In the genomic region with DNA sequence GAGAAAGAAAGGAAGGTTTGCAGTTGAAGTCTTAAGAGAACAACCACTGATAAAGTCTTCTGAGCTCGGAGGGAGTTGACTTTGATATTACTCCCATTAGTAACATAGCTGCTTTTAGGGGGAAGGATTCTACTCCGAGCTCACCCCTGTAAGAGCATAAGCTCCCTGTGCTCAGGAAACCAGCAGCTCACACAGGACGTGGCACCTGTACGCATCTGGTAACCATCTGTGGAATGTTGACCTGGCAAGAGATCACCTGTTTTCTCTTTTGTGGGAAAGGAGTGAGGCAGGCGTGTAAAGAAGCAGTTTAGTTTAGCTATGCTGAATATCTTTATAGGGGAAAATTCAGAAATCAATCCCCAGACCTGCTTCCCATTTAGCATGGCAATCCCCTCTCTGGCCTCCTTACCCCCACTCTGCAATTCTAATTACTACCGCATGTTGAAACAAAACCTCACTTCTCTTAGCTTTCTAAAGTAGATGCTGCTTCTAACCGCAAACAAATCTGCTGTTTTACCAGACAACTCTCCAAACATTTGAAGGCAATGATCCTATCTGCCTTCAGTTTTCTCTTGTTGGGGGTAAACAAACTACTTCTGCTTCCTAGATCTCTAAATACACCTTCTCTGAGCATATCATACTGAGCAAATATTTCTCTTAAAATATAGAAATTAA, we compare ENCODE assay signal across 19 cellular contexts.
DNase-seq lines count a peak whose midpoint lies in the region; ATAC-seq, FAIRE-seq and TF ChIP-seq lines count a peak whose summit lies in the region.
"Had no signal": no experiment of that assay in that cellular context is flagged by ENCODE, and none has a peak within 500 bp of the region (broad histone marks: within the 10 kb centered on the region; RNA-seq: fewer than 3 reads in every experiment).

No MANE protein-coding gene starts in this region.

- H3K4me3 Mint-ChIP-seq in WTC11, result no peak overlapping the region
- H3K4me3 Mint-ChIP-seq: CD8-positive, alpha-beta T cell; T-helper 1 cell treated with Interleukin-12 subunit alpha and Interleukin-12 subunit beta and Interleukin-4 antibody, amounts not matched to agents 30 μg/mL and 1 μg/mL, for 36 hours had no signal

- H3K36me3 Mint-ChIP-seq in WTC11, result peaks cover 33% of the 10 kb centered on the region
- H3K36me3 Mint-ChIP-seq: CD8-positive, alpha-beta T cell had no signal

- H3K79me2 ChIP-seq in keratinocyte (ENCODE audit: control insufficient read depth, insufficient read depth, low read length), result no peaks in the 10 kb centered on the region

- no peaks in the 10 kb centered on the region for H3K9me3 ChIP-seq in keratinocyte (ENCODE audit: control insufficient read depth, low read depth, low read length)
- H3K9me3 ChIP-seq: SJSA1 had no signal

- peaks cover 25% of the 10 kb centered on the region for H3K4me1 Mint-ChIP-seq in WTC11

- FAIRE-seq in GM12892 (lab: Jason Lieb, UNC) (peak; percentile 5), keratinocyte (lab: Jason Lieb, UNC) (peak; percentile 44)
- FAIRE-seq: A549 had no signal

- CTCF ChIA-PET in WTC11 (lab: Charles Lee), result interaction anchor here (1.2 to 1.3 kb wide), 2 partner anchors 51 to 413 kb away, joined by 3 to 4 read pairs; a partner anchor contains a TSS

- peak; percentile 55 for ATAC-seq in WTC11
- ATAC-seq: A549; CD8-positive, alpha-beta T cell had no signal

- H3K9me3 Mint-ChIP-seq in WTC11, result peaks cover 41% of the 10 kb centered on the region
- H3K9me3 Mint-ChIP-seq: CD8-positive, alpha-beta T cell; T-helper 1 cell treated with Interleukin-12 subunit alpha and Interleukin-12 subunit beta and Interleukin-4 antibody, amounts not matched to agents 30 μg/mL and 1 μg/mL, for 36 hours had no signal

- H3K4me1 ChIP-seq in keratinocyte (ENCODE audit: control insufficient read depth, extremely low read depth, insufficient read depth, low read length), result peaks cover 2% of the 10 kb centered on the region
- H3K4me1 ChIP-seq: A549, SJSA1 had no signal

- no peaks in the 10 kb centered on the region for H3K9me1 ChIP-seq in keratinocyte (ENCODE audit: control insufficient read depth, extremely low read depth, insufficient read depth, low read length)

- dilution Hi-C loops in keratinocyte (cut with MboI; ENCODE audit: extremely low pct_ligation_motif_present, low sequenced_read_pairs), result no loop called here

- TF ChIP-seq CTCF in WTC11 (IDR thresholded peaks at IDR 0.05) (no peak), keratinocyte (optimal IDR thresholded peaks at IDR 0.05 in 1 of 3, IDR thresholded peaks at IDR 0.05 in 1 of 3, conservative IDR thresholded peaks at IDR 0.05 in 1 of 3; ENCODE audit: extremely low read depth in 1 of 3, insufficient read depth in 2 of 3, low read length in 3 of 3) (no peak)

- no peaks in the 10 kb centered on the region for H4K20me1 ChIP-seq in keratinocyte (ENCODE audit: control insufficient read depth, extremely low read depth, insufficient read depth, low read length)
- H4K20me1 ChIP-seq: BLaER1 treated with 17β-estradiol and CSF1 and Interleukin-3, amounts not matched to agents 10 nM and 100 nM had no signal

- H3K27ac Mint-ChIP-seq in WTC11, result peak overlapping the region; percentile 59
- H3K27ac Mint-ChIP-seq: CD8-positive, alpha-beta T cell; T-helper 1 cell treated with Interleukin-12 subunit alpha and Interleukin-12 subunit beta and Interleukin-4 antibody, amounts not matched to agents 30 μg/mL and 1 μg/mL, for 36 hours had no signal

- no peak overlapping the region for H3K4me2 ChIP-seq in keratinocyte (ENCODE audit: control insufficient read depth, extremely low read depth, insufficient read depth, low read depth, low read length)
- H3K4me2 ChIP-seq: A549; BLaER1 treated with 17β-estradiol and CSF1 and Interleukin-3, amounts not matched to agents 10 nM and 100 nM had no signal

- H3K4me3 ChIP-seq in keratinocyte (ENCODE audit: control insufficient read depth in 2 of 3, extremely low read depth in 1 of 3, insufficient read depth in 2 of 3, low read depth in 1 of 3, low read length in 3 of 3), result no peak overlapping the region
- H3K4me3 ChIP-seq: A549; BLaER1 treated with 17β-estradiol and CSF1 and Interleukin-3, amounts not matched to agents 10 nM and 100 nM; SJSA1 had no signal

- no peaks in the 10 kb centered on the region for H3K36me3 ChIP-seq in keratinocyte (ENCODE audit: control insufficient read depth in 2 of 2, extremely low read depth in 1 of 2, insufficient read depth in 2 of 2, low read length in 2 of 2)
- H3K36me3 ChIP-seq: BLaER1 treated with 17β-estradiol and CSF1 and Interleukin-3, amounts not matched to agents 10 nM and 100 nM; SJSA1 had no signal

- no peak for TF ChIP-seq POLR2A in GM12892 (IDR thresholded peaks at IDR 0.05; ENCODE audit: low read depth, low read length)

- H2AFZ ChIP-seq in keratinocyte (ENCODE audit: control insufficient read depth, low read length), result no peak overlapping the region

- in situ Hi-C loops in ACHN (cut with HindIII; ENCODE audit: low pct_ligation_motif_present, low pct_unique_long_range_greater_than_20kb, low sequenced_read_pairs), result no loop called here

- H3K27me3 ChIP-seq in keratinocyte (ENCODE audit: control insufficient read depth, extremely low read depth, insufficient read depth, low read length), result no peaks in the 10 kb centered on the region
- H3K27me3 ChIP-seq: BLaER1 treated with 17β-estradiol and CSF1 and Interleukin-3, amounts not matched to agents 10 nM and 100 nM; SJSA1 had no signal

- no peak overlapping the region for H3K9ac ChIP-seq in keratinocyte (ENCODE audit: control insufficient read depth, extremely low read depth, insufficient read depth, low read length)
- H3K9ac ChIP-seq: BLaER1 treated with 17β-estradiol and CSF1 and Interleukin-3, amounts not matched to agents 10 nM and 100 nM had no signal

- H3K27me3 Mint-ChIP-seq in WTC11 (ENCODE audit: low read depth), result peaks cover 4% of the 10 kb centered on the region; the same call in 1 of the 2 replicates

- no peak overlapping the region for H3K27ac ChIP-seq in keratinocyte (ENCODE audit: control insufficient read depth, insufficient read depth, low read length)
- H3K27ac ChIP-seq: A549; BLaER1 treated with 17β-estradiol and CSF1 and Interleukin-3, amounts not matched to agents 10 nM and 100 nM; SJSA1 had no signal

- DNase-seq in GM12892 (ENCODE audit: insufficient read length) (no peak), NCI-H1694 treated with DMSO at 0.1 percent for 48 hours (lab: John Stamatoyannopoulos, UW) (peak; percentile 65), WTC11 (ENCODE audit: low spot score) (no peak), keratinocyte (ENCODE audit: low read depth, low spot score) (no peak), AG20443 (ENCODE audit: low spot score) (no peak), LoVo (ENCODE audit: low spot score) (no peak), ACHN (no peak)
- DNase-seq: Calu3; CD8-positive, alpha-beta T cell; H7; MV-4-11; NCI-H1417; NCI-H1930; NCI-H510A; NCI-H82 had no signal

- POLR2A ChIA-PET in WTC11 (lab: Charles Lee), result no interaction called here

TF ChIP-seq in WTC11, 78 proteins besides CTCF, POLR2A, EP300 and RAD21 (continues in another document):
- no peak for TF ChIP-seq GTF2I (CRISPR knock-in tag; conservative IDR thresholded peaks at IDR 0.05)
- TF ChIP-seq NR3C1 (CRISPR knock-in tag; conservative IDR thresholded peaks at IDR 0.05; ENCODE audit: low read depth), result no peak
- TF ChIP-seq JAZF1 (CRISPR knock-in tag; IDR thresholded peaks at IDR 0.05), result no peak
- no peak for TF ChIP-seq JUN (CRISPR knock-in tag; IDR thresholded peaks at IDR 0.05)
- TF ChIP-seq, protein P1, sequence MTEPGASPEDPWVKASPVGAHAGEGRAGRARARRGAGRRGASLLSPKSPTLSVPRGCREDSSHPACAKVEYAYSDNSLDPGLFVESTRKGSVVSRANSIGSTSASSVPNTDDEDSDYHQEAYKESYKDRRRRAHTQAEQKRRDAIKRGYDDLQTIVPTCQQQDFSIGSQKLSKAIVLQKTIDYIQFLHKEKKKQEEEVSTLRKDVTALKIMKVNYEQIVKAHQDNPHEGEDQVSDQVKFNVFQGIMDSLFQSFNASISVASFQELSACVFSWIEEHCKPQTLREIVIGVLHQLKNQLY (CRISPR knock-in tag; IDR thresholded peaks at IDR 0.05), result no peak
- TF ChIP-seq, protein P2, sequence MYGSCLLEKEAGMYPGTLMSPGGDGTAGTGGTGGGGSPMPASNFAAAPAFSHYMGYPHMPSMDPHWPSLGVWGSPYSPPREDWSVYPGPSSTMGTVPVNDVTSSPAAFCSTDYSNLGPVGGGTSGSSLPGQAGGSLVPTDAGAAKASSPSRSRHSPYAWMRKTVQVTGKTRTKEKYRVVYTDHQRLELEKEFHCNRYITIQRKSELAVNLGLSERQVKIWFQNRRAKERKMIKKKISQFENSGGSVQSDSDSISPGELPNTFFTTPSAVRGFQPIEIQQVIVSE (CRISPR knock-in tag; IDR thresholded peaks at IDR 0.05; ENCODE audit: borderline replicate concordance), result no peak
- TF ChIP-seq, protein P3, sequence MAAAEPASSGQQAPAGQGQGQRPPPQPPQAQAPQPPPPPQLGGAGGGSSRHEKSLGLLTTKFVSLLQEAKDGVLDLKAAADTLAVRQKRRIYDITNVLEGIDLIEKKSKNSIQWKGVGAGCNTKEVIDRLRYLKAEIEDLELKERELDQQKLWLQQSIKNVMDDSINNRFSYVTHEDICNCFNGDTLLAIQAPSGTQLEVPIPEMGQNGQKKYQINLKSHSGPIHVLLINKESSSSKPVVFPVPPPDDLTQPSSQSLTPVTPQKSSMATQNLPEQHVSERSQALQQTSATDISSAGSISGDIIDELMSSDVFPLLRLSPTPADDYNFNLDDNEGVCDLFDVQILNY (CRISPR knock-in tag; IDR thresholded peaks at IDR 0.05), result no peak
- TF ChIP-seq TCF7 (CRISPR knock-in tag; IDR thresholded peaks at IDR 0.05; ENCODE audit: low read depth), result no peak
